ENCODE assay signal across 1 cellular context in genomic region chr14:55756078-55756477, GRCh38.
TF ChIP-seq lines count a peak whose summit lies in the region.

No MANE protein-coding gene starts in this region.

TF ChIP-seq in H1, 55 proteins besides CTCF, POLR2A, EP300 and RAD21 (continued from another document):
- TF ChIP-seq, protein P1, sequence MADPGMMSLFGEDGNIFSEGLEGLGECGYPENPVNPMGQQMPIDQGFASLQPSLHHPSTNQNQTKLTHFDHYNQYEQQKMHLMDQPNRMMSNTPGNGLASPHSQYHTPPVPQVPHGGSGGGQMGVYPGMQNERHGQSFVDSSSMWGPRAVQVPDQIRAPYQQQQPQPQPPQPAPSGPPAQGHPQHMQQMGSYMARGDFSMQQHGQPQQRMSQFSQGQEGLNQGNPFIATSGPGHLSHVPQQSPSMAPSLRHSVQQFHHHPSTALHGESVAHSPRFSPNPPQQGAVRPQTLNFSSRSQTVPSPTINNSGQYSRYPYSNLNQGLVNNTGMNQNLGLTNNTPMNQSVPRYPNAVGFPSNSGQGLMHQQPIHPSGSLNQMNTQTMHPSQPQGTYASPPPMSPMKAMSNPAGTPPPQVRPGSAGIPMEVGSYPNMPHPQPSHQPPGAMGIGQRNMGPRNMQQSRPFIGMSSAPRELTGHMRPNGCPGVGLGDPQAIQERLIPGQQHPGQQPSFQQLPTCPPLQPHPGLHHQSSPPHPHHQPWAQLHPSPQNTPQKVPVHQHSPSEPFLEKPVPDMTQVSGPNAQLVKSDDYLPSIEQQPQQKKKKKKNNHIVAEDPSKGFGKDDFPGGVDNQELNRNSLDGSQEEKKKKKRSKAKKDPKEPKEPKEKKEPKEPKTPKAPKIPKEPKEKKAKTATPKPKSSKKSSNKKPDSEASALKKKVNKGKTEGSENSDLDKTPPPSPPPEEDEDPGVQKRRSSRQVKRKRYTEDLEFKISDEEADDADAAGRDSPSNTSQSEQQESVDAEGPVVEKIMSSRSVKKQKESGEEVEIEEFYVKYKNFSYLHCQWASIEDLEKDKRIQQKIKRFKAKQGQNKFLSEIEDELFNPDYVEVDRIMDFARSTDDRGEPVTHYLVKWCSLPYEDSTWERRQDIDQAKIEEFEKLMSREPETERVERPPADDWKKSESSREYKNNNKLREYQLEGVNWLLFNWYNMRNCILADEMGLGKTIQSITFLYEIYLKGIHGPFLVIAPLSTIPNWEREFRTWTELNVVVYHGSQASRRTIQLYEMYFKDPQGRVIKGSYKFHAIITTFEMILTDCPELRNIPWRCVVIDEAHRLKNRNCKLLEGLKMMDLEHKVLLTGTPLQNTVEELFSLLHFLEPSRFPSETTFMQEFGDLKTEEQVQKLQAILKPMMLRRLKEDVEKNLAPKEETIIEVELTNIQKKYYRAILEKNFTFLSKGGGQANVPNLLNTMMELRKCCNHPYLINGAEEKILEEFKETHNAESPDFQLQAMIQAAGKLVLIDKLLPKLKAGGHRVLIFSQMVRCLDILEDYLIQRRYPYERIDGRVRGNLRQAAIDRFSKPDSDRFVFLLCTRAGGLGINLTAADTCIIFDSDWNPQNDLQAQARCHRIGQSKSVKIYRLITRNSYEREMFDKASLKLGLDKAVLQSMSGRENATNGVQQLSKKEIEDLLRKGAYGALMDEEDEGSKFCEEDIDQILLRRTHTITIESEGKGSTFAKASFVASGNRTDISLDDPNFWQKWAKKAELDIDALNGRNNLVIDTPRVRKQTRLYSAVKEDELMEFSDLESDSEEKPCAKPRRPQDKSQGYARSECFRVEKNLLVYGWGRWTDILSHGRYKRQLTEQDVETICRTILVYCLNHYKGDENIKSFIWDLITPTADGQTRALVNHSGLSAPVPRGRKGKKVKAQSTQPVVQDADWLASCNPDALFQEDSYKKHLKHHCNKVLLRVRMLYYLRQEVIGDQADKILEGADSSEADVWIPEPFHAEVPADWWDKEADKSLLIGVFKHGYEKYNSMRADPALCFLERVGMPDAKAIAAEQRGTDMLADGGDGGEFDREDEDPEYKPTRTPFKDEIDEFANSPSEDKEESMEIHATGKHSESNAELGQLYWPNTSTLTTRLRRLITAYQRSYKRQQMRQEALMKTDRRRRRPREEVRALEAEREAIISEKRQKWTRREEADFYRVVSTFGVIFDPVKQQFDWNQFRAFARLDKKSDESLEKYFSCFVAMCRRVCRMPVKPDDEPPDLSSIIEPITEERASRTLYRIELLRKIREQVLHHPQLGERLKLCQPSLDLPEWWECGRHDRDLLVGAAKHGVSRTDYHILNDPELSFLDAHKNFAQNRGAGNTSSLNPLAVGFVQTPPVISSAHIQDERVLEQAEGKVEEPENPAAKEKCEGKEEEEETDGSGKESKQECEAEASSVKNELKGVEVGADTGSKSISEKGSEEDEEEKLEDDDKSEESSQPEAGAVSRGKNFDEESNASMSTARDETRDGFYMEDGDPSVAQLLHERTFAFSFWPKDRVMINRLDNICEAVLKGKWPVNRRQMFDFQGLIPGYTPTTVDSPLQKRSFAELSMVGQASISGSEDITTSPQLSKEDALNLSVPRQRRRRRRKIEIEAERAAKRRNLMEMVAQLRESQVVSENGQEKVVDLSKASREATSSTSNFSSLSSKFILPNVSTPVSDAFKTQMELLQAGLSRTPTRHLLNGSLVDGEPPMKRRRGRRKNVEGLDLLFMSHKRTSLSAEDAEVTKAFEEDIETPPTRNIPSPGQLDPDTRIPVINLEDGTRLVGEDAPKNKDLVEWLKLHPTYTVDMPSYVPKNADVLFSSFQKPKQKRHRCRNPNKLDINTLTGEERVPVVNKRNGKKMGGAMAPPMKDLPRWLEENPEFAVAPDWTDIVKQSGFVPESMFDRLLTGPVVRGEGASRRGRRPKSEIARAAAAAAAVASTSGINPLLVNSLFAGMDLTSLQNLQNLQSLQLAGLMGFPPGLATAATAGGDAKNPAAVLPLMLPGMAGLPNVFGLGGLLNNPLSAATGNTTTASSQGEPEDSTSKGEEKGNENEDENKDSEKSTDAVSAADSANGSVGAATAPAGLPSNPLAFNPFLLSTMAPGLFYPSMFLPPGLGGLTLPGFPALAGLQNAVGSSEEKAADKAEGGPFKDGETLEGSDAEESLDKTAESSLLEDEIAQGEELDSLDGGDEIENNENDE (IDR thresholded peaks at IDR 0.05; ENCODE audit: insufficient replicate concordance, low read length) = no peak
